ENCODE assay signal across 14 cellular contexts in genomic region chr16:81636298-81636960, GRCh38.
DNase-seq lines count a peak whose midpoint lies in the region; ATAC-seq lines count a peak whose summit lies in the region.
"Had no signal": no experiment of that assay in that cellular context is flagged by ENCODE, and none has a peak within 500 bp of the region (broad histone marks: within the 10 kb centered on the region; RNA-seq: fewer than 3 reads in every experiment).

No MANE protein-coding gene starts in this region.

- CTCF ChIA-PET in naive thymus-derived CD4-positive, alpha-beta T cell (lab: Charles Lee) = interaction anchor here (0.7 kb wide), 1 partner anchor 271 kb away, joined by 3 read pairs; no protein-coding TSS in a partner anchor

- no peaks in the 10 kb centered on the region for H3K36me3 Mint-ChIP-seq in T-helper 17 cell (ENCODE audit: low read depth)
- H3K36me3 Mint-ChIP-seq in naive thymus-derived CD4-positive, alpha-beta T cell = peaks cover 0 to 6% (median 0%) of the 10 kb centered on the region in 5 donors

- no peaks in the 10 kb centered on the region for H3K9me3 ChIP-seq in T-helper 17 cell (ENCODE audit: control insufficient read depth, low read length, poor library complexity, severe bottlenecking)
- H3K9me3 ChIP-seq in naive thymus-derived CD4-positive, alpha-beta T cell (ENCODE audit: control insufficient read depth in 2 of 3, low read length in 3 of 3) = no peaks in the 10 kb centered on the region
- H3K9me3 ChIP-seq: left lung, SK-N-SH had no signal

- peak overlapping the region; percentile 29 for H3K27ac Mint-ChIP-seq in T-helper 17 cell
- H3K27ac Mint-ChIP-seq in naive thymus-derived CD4-positive, alpha-beta T cell = peak overlapping the region in 6 of 9 donors; percentile 36 to 99 (median 60)
- H3K27ac Mint-ChIP-seq: nephron progenitor cell had no signal

- H3K4me3 ChIP-seq in naive thymus-derived CD4-positive, alpha-beta T cell (ENCODE audit: low read length) = no peak overlapping the region
- H3K4me3 ChIP-seq: left lung had no signal

- ATAC-seq in T-helper 17 cell (no peak), HG03442 (IDR thresholded peaks at IDR 0.05; ENCODE audit: unreplicated experiment) (no peak), left ventricle myocardium superior (no peak)
- ATAC-seq in naive thymus-derived CD4-positive, alpha-beta T cell = no peak
- ATAC-seq: activated CD4-positive, CD25-positive, alpha-beta regulatory T cell treated with anti-CD3 and anti-CD28 coated beads, Interleukin-2, amount 50 U/mL, for 24 hours; left lung; sciatic nerve had no signal

- no peaks in the 10 kb centered on the region for H3K9me3 Mint-ChIP-seq in naive thymus-derived CD4-positive, alpha-beta T cell
- H3K9me3 Mint-ChIP-seq: nephron progenitor cell had no signal

- DNase-seq in COLO668 (lab: John Stamatoyannopoulos, UW; ENCODE audit: unreplicated experiment) = peak; percentile 82
- peak; percentile 77 for DNase-seq in MV-4-11 (lab: John Stamatoyannopoulos, UW)
- no peak for DNase-seq in T-helper 17 cell
- no peak for DNase-seq in naive thymus-derived CD4-positive, alpha-beta T cell
- DNase-seq in pons (ENCODE audit: low spot score) = no peak
- DNase-seq in left ventricle myocardium superior = no peak
- DNase-seq: activated T-cell treated with anti-CD3 and anti-CD28 coated beads, Interleukin-2, amount 50 U/mL, for 1 hour; left lung; NCI-H774; nephron progenitor cell; SK-N-SH had no signal

- peaks cover 0 to 5% (median 0%) of the 10 kb centered on the region in 3 experiments for H3K36me3 ChIP-seq in naive thymus-derived CD4-positive, alpha-beta T cell (ENCODE audit: control insufficient read depth in 2 of 3, insufficient read depth in 3 of 3, low read length in 3 of 3)

- H3K27ac ChIP-seq in naive thymus-derived CD4-positive, alpha-beta T cell (ENCODE audit: low read depth, low read length) = no peak overlapping the region
- H3K27ac ChIP-seq: left lung had no signal

- no peaks in the 10 kb centered on the region for H3K27me3 ChIP-seq in naive thymus-derived CD4-positive, alpha-beta T cell (ENCODE audit: control insufficient read depth in 2 of 2, insufficient read depth in 2 of 2, low read length in 2 of 2)
- H3K27me3 ChIP-seq: left lung had no signal

- intact Hi-C loops in naive thymus-derived CD4-positive, alpha-beta T cell (cut with micrococcal nuclease) = loop anchor here in 1 of 2 donors (10.0 kb wide), 2 partner anchors 238 to 632 kb away; partner anchors contain the start of genes CENPN and CMC2
- intact Hi-C loops in left ventricle myocardium superior (cut with micrococcal nuclease) = no loop called here

- POLR2A ChIA-PET in naive thymus-derived CD4-positive, alpha-beta T cell (lab: Charles Lee) = no interaction called here

- no peak overlapping the region for H3K4me3 Mint-ChIP-seq in T-helper 17 cell
- H3K4me3 Mint-ChIP-seq in naive thymus-derived CD4-positive, alpha-beta T cell = no peak overlapping the region
- H3K4me3 Mint-ChIP-seq: nephron progenitor cell had no signal

- peaks cover 29% of the 10 kb centered on the region for H3K4me1 Mint-ChIP-seq in T-helper 17 cell
- peaks cover 21 to 59% (median 40%) of the 10 kb centered on the region in 7 donors for H3K4me1 Mint-ChIP-seq in naive thymus-derived CD4-positive, alpha-beta T cell

- peaks cover 18 to 20% of the 10 kb centered on the region in 2 donors for H3K4me1 ChIP-seq in naive thymus-derived CD4-positive, alpha-beta T cell (ENCODE audit: control insufficient read depth in 2 of 2, insufficient read depth in 2 of 2, low read length in 2 of 2)

- H3K27me3 Mint-ChIP-seq in T-helper 17 cell = no peaks in the 10 kb centered on the region
- H3K27me3 Mint-ChIP-seq in naive thymus-derived CD4-positive, alpha-beta T cell = no peaks in the 10 kb centered on the region

Comparison
In these comparisons a context has a peak if more than half of its experiments do, and no peak if none do; other contexts are left out.
1. DNase-seq: peak in COLO668 (single experiment) and MV-4-11 (single experiment); none in T-helper 17 cell (0 of 3), naive thymus-derived CD4-positive, alpha-beta T cell (0 of 9), pons (single experiment) and left ventricle myocardium superior (single experiment).